ENCODE assay signal across 19 cellular contexts in the genomic region with DNA sequence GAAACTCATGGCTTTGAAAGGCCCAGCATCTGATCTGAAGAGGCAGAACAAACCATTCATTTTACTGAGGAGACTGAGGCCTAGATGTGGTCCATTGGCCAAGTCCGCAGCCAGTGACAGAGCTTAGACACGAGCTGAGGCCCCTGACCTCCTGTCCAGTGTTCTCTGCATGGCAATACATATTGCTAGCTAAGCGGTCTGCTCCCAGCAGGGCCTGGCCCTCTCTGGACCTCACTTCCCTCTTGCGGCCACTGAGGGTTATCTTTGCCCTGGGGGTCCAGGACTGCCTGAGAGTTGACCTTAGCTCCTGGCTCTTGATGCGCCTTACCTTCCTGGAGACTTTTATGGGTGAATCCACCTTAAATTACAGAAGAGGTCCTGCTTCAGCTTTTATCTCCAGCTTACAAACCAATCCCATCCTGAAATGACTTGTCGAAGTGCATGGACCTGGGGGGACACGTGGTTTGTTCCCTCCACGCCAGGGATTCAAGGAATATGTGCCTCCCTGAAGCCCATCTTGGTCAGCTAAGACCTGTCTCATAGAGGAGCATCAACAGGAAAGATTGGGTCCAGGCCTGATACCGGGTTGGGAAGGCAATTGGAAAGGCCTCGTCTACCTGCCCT.
DNase-seq lines count a peak whose midpoint lies in the region; ATAC-seq, FAIRE-seq and TF ChIP-seq lines count a peak whose summit lies in the region.
"Had no signal": no experiment of that assay in that cellular context is flagged by ENCODE, and none has a peak within 500 bp of the region (broad histone marks: within the 10 kb centered on the region; RNA-seq: fewer than 3 reads in every experiment).

No MANE protein-coding gene starts in this region.

- H3K27me3 ChIP-seq in PC-3 (ENCODE audit: low read length) = no peaks in the 10 kb centered on the region
- H3K27me3 ChIP-seq in endothelial cell of umbilical vein (ENCODE audit: control insufficient read depth in 2 of 2, insufficient read depth in 2 of 2, low read length in 2 of 2) = no peaks in the 10 kb centered on the region
- H3K27me3 ChIP-seq: BLaER1 treated with 17β-estradiol and CSF1 and Interleukin-3, amounts not matched to agents 10 nM and 100 nM had no signal

- H3K4me1 ChIP-seq in PC-3 (ENCODE audit: insufficient read depth, low read length) = peaks cover 9% of the 10 kb centered on the region; the same call in 1 of the 2 replicates
- H3K4me1 ChIP-seq in endothelial cell of umbilical vein (ENCODE audit: control insufficient read depth, extremely low read depth, insufficient read depth, low read length) = peaks cover 8% of the 10 kb centered on the region

- ATAC-seq in activated CD8-positive, alpha-beta T cell treated with anti-CD3 and anti-CD28 coated beads, Interleukin-2, amount 10 ng/mL, durations not matched to agents 7 days and 5 days = peak; percentile 11
- no peak for ATAC-seq in activated CD8-positive, alpha-beta T cell treated with anti-CD3 and anti-CD28 coated beads for 36 hours
- peak; percentile 34; the same call in 1 of the 2 replicates for ATAC-seq in PC-3
- ATAC-seq in stimulated activated effector memory CD8-positive, alpha-beta T cell treated with anti-CD3 and anti-CD28 coated beads, Interleukin-12 subunit alpha, Interleukin-12 subunit beta, amount 100 ng/mL, for 72 hours = no peak

- no peak overlapping the region for H3K27ac Mint-ChIP-seq in activated CD8-positive, alpha-beta T cell treated with anti-CD3 and anti-CD28 coated beads, Interleukin-2, amount 10 ng/mL, durations not matched to agents 7 days and 5 days
- H3K27ac Mint-ChIP-seq in activated CD8-positive, alpha-beta T cell treated with anti-CD3 and anti-CD28 coated beads for 36 hours = no peak overlapping the region
- peak overlapping the region; percentile 50 for H3K27ac Mint-ChIP-seq in stimulated activated effector memory CD8-positive, alpha-beta T cell treated with anti-CD3 and anti-CD28 coated beads, Interleukin-12 subunit alpha, Interleukin-12 subunit beta, amount 100 ng/mL, for 72 hours

- intact Hi-C loops in activated CD8-positive, alpha-beta T cell treated with anti-CD3 and anti-CD28 coated beads for 36 hours (cut with micrococcal nuclease) = no loop called here
- intact Hi-C loops in PC-3 (cut with micrococcal nuclease) = loop anchor here (1.0 kb wide), 1 partner anchor 9 kb away; no protein-coding TSS in a partner anchor
- intact Hi-C loops in endothelial cell of umbilical vein (cut with micrococcal nuclease) = no loop called here

- no peaks in the 10 kb centered on the region for H3K9me3 Mint-ChIP-seq in activated CD8-positive, alpha-beta T cell treated with anti-CD3 and anti-CD28 coated beads, Interleukin-2, amount 10 ng/mL, durations not matched to agents 7 days and 5 days (ENCODE audit: insufficient read depth)
- H3K9me3 Mint-ChIP-seq in activated CD8-positive, alpha-beta T cell treated with anti-CD3 and anti-CD28 coated beads for 36 hours = no peaks in the 10 kb centered on the region
- no peaks in the 10 kb centered on the region for H3K9me3 Mint-ChIP-seq in stimulated activated effector memory CD8-positive, alpha-beta T cell treated with anti-CD3 and anti-CD28 coated beads, Interleukin-12 subunit alpha, Interleukin-12 subunit beta, amount 100 ng/mL, for 72 hours

- no peak overlapping the region for H3K4me3 Mint-ChIP-seq in activated CD8-positive, alpha-beta T cell treated with anti-CD3 and anti-CD28 coated beads, Interleukin-2, amount 10 ng/mL, durations not matched to agents 7 days and 5 days
- H3K4me3 Mint-ChIP-seq in activated CD8-positive, alpha-beta T cell treated with anti-CD3 and anti-CD28 coated beads for 36 hours = no peak overlapping the region
- no peak overlapping the region for H3K4me3 Mint-ChIP-seq in stimulated activated effector memory CD8-positive, alpha-beta T cell treated with anti-CD3 and anti-CD28 coated beads, Interleukin-12 subunit alpha, Interleukin-12 subunit beta, amount 100 ng/mL, for 72 hours

- TF ChIP-seq POLR2A in endothelial cell of umbilical vein (IDR thresholded peaks at IDR 0.05; ENCODE audit: low read depth, low read length) = no peak

- H3K9me2 ChIP-seq in PC-3 (replicated peaks; ENCODE audit: low read length) = no peaks in the 10 kb centered on the region

- no peak for FAIRE-seq in endothelial cell of umbilical vein (lab: Jason Lieb, UNC)
- FAIRE-seq: GM12891, GM19239 had no signal

- peaks cover 23% of the 10 kb centered on the region for H3K4me1 Mint-ChIP-seq in activated CD8-positive, alpha-beta T cell treated with anti-CD3 and anti-CD28 coated beads, Interleukin-2, amount 10 ng/mL, durations not matched to agents 7 days and 5 days (ENCODE audit: low read depth)
- H3K4me1 Mint-ChIP-seq in activated CD8-positive, alpha-beta T cell treated with anti-CD3 and anti-CD28 coated beads for 36 hours (ENCODE audit: low read depth) = peaks cover 31% of the 10 kb centered on the region
- peaks cover 43% of the 10 kb centered on the region for H3K4me1 Mint-ChIP-seq in stimulated activated effector memory CD8-positive, alpha-beta T cell treated with anti-CD3 and anti-CD28 coated beads, Interleukin-12 subunit alpha, Interleukin-12 subunit beta, amount 100 ng/mL, for 72 hours

- H3K4me3 ChIP-seq in PC-3 (ENCODE audit: low read length) = no peak overlapping the region
- H3K4me3 ChIP-seq in endothelial cell of umbilical vein (replicated peaks in 1 of 3; ENCODE audit: insufficient read depth in 1 of 3, low read depth in 1 of 3, low read length in 3 of 3) = no peak overlapping the region
- H3K4me3 ChIP-seq: BLaER1 treated with 17β-estradiol and CSF1 and Interleukin-3, amounts not matched to agents 10 nM and 100 nM; PC-9 had no signal

- CTCF ChIA-PET in activated CD8-positive, alpha-beta T cell treated with anti-CD3 and anti-CD28 coated beads, Interleukin-2, amount 10 ng/mL, durations not matched to agents 7 days and 5 days (lab: Charles Lee) = interaction anchor here (1.1 to 1.2 kb wide), 2 partner anchors 12 to 49 kb away, joined by 3 to 4 read pairs; no protein-coding TSS in a partner anchor
- CTCF ChIA-PET in activated CD8-positive, alpha-beta T cell treated with anti-CD3 and anti-CD28 coated beads for 36 hours (lab: Charles Lee) = interaction anchor here (1.0 kb wide), 2 partner anchors 51 to 159 kb away, joined by 3 read pairs; no protein-coding TSS in a partner anchor
- CTCF ChIA-PET in PC-3 (lab: Charles Lee) (interaction anchor here (0.6 kb wide), 1 partner anchor 92 kb away, joined by 4 read pairs; no protein-coding TSS in a partner anchor), endothelial cell of umbilical vein (lab: Charles Lee) (interaction anchor here (0.7 to 1.3 kb wide), 4 partner anchors 51 to 94 kb away, joined by 3 to 6 read pairs (median 4); no protein-coding TSS in a partner anchor)

- peaks cover 13% of the 10 kb centered on the region for H3K36me3 ChIP-seq in PC-3 (ENCODE audit: low read depth, low read length)
- H3K36me3 ChIP-seq in endothelial cell of umbilical vein (ENCODE audit: control insufficient read depth in 2 of 2, extremely low read depth in 1 of 2, insufficient read depth in 2 of 2, low read length in 2 of 2) = peaks cover 0 to 3% of the 10 kb centered on the region in 2 experiments

- no peak overlapping the region for H3K4me2 ChIP-seq in PC-3 (ENCODE audit: low read length)
- no peak overlapping the region for H3K4me2 ChIP-seq in endothelial cell of umbilical vein (ENCODE audit: insufficient read depth, low read length)
- H3K4me2 ChIP-seq: PC-9 had no signal

- POLR2A ChIA-PET in activated CD8-positive, alpha-beta T cell treated with anti-CD3 and anti-CD28 coated beads, Interleukin-2, amount 10 ng/mL, durations not matched to agents 7 days and 5 days (lab: Charles Lee) = interaction anchor here (0.6 kb wide), 1 partner anchor 58 kb away, joined by 3 read pairs; no protein-coding TSS in a partner anchor
- POLR2A ChIA-PET in activated CD8-positive, alpha-beta T cell treated with anti-CD3 and anti-CD28 coated beads for 36 hours (lab: Charles Lee) = interaction anchor here (1.4 kb wide), 1 partner anchor 192 kb away, joined by 3 read pairs; a partner anchor contains a TSS
- POLR2A ChIA-PET in PC-3 (lab: Charles Lee; ENCODE audit: unreplicated experiment) = interaction anchor here (0.7 kb wide), 1 partner anchor 53 kb away, joined by 3 read pairs; no protein-coding TSS in a partner anchor
- POLR2A ChIA-PET in endothelial cell of umbilical vein (lab: Charles Lee) = interaction anchor here (1.0 to 1.2 kb wide), 3 partner anchors 21 to 51 kb away, joined by 3 to 4 read pairs (median 3); no protein-coding TSS in a partner anchor

- no peak overlapping the region for H3K9ac ChIP-seq in PC-3 (ENCODE audit: low read length)
- H3K9ac ChIP-seq in endothelial cell of umbilical vein (replicated peaks; ENCODE audit: extremely low read depth, insufficient read depth, low read length) = no peak overlapping the region
- H3K9ac ChIP-seq: BLaER1 treated with 17β-estradiol and CSF1 and Interleukin-3, amounts not matched to agents 10 nM and 100 nM had no signal

- no peak overlapping the region for H2AFZ ChIP-seq in PC-3 (ENCODE audit: low read length)
- no peak overlapping the region for H2AFZ ChIP-seq in endothelial cell of umbilical vein (ENCODE audit: low read depth, low read length)
- H2AFZ ChIP-seq: PC-9 had no signal

- no peaks in the 10 kb centered on the region for H3K27me3 Mint-ChIP-seq in activated CD8-positive, alpha-beta T cell treated with anti-CD3 and anti-CD28 coated beads, Interleukin-2, amount 10 ng/mL, durations not matched to agents 7 days and 5 days (ENCODE audit: low read depth)
- no peaks in the 10 kb centered on the region for H3K27me3 Mint-ChIP-seq in activated CD8-positive, alpha-beta T cell treated with anti-CD3 and anti-CD28 coated beads for 36 hours

- dilution Hi-C loops in endothelial cell of umbilical vein (cut with MboI; ENCODE audit: extremely low pct_ligation_motif_present, low sequenced_read_pairs) = no loop called here

- H3K9me1 ChIP-seq in endothelial cell of umbilical vein (replicated peaks; ENCODE audit: control insufficient read depth, extremely low read depth, insufficient read depth, low read length) = no peaks in the 10 kb centered on the region

- no peaks in the 10 kb centered on the region for H3K9me3 ChIP-seq in PC-3 (ENCODE audit: low read length)
- no peaks in the 10 kb centered on the region for H3K9me3 ChIP-seq in endothelial cell of umbilical vein (replicated peaks; ENCODE audit: control insufficient read depth, insufficient read depth, low read length)
- H3K9me3 ChIP-seq: BLaER1 treated with 17β-estradiol and CSF1 and Interleukin-3, amounts not matched to agents 10 nM and 100 nM had no signal

- BruUV-seq in PC-3 (replicated peaks; lab: Mats Ljungman, UMichigan) (no TSS peak), endothelial cell of umbilical vein (replicated peaks; lab: Mats Ljungman, UMichigan) (no TSS peak)

- H3K79me2 ChIP-seq in PC-3 (ENCODE audit: low read length) = peaks cover 52% of the 10 kb centered on the region
- peaks cover 33% of the 10 kb centered on the region for H3K79me2 ChIP-seq in endothelial cell of umbilical vein (ENCODE audit: control insufficient read depth, insufficient read depth, low read length)

- H3K27ac ChIP-seq in PC-3 (ENCODE audit: low read length) = no peak overlapping the region
- no peak overlapping the region for H3K27ac ChIP-seq in endothelial cell of umbilical vein (ENCODE audit: insufficient read depth, low read depth, low read length)
- H3K27ac ChIP-seq: PC-9 had no signal

- peaks cover 32% of the 10 kb centered on the region for H3K36me3 Mint-ChIP-seq in activated CD8-positive, alpha-beta T cell treated with anti-CD3 and anti-CD28 coated beads, Interleukin-2, amount 10 ng/mL, durations not matched to agents 7 days and 5 days (ENCODE audit: low read depth)
- H3K36me3 Mint-ChIP-seq in activated CD8-positive, alpha-beta T cell treated with anti-CD3 and anti-CD28 coated beads for 36 hours (ENCODE audit: low read depth) = peaks cover 29% of the 10 kb centered on the region
- peaks cover 51% of the 10 kb centered on the region for H3K36me3 Mint-ChIP-seq in stimulated activated effector memory CD8-positive, alpha-beta T cell treated with anti-CD3 and anti-CD28 coated beads, Interleukin-12 subunit alpha, Interleukin-12 subunit beta, amount 100 ng/mL, for 72 hours

- TF ChIP-seq CTCF in activated CD8-positive, alpha-beta T cell treated with anti-CD3 and anti-CD28 coated beads for 36 hours (IDR thresholded peaks at IDR 0.05) = no peak
- TF ChIP-seq CTCF in PC-3 (conservative IDR thresholded peaks at IDR 0.05; ENCODE audit: low read depth, low read length) (no peak), endothelial cell of umbilical vein (IDR thresholded peaks at IDR 0.05; ENCODE audit: extremely low read depth in 1 of 2, insufficient read depth in 1 of 2, low read depth in 1 of 2, low read length in 2 of 2) (no peak)

- peaks cover 55% of the 10 kb centered on the region for H4K20me1 ChIP-seq in PC-3 (ENCODE audit: low read length)
- no peaks in the 10 kb centered on the region for H4K20me1 ChIP-seq in endothelial cell of umbilical vein (replicated peaks; ENCODE audit: control insufficient read depth, extremely low read depth, insufficient read depth, low read length)

- H3F3A ChIP-seq in PC-3 (ENCODE audit: low read length, unreplicated experiment) = peaks cover 6% of the 10 kb centered on the region

- DNase-seq in activated CD8-positive, alpha-beta T cell treated with anti-CD3 and anti-CD28 coated beads, Interleukin-2, amount 10 ng/mL, durations not matched to agents 7 days and 5 days = no peak
- DNase-seq in activated CD8-positive, alpha-beta T cell treated with anti-CD3 and anti-CD28 coated beads for 36 hours = no peak
- no peak for DNase-seq in PC-3
- no peak for DNase-seq in endothelial cell of umbilical vein (ENCODE audit: low read depth, low spot score)
- DNase-seq in stimulated activated effector memory CD8-positive, alpha-beta T cell treated with anti-CD3 and anti-CD28 coated beads, Interleukin-12 subunit alpha, Interleukin-12 subunit beta, amount 100 ng/mL, for 72 hours (ENCODE audit: low spot score in 2 of 2) = no peak
- DNase-seq in MV-4-11 (lab: John Stamatoyannopoulos, UW) = no peak
- DNase-seq in UCSD-AML1 (lab: John Stamatoyannopoulos, UW; ENCODE audit: unreplicated experiment) = no peak
- DNase-seq in GM19240 (ENCODE audit: insufficient read length, low spot score) = no peak
- DNase-seq: DMS 273 treated with DMSO at 0.1 percent for 48 hours, GF-D8, KG1, NCI-H1436 treated with DMSO at 0.1 percent for 48 hours, NCI-H2081, NCI-H510A treated with DMSO at 0.1 percent for 48 hours, NCI-H82, PC-9 had no signal

Comparison
In these comparisons a context has a peak if more than half of its experiments do, and no peak if none do; other contexts are left out.
1. ATAC-seq: peak in activated CD8-positive, alpha-beta T cell treated with anti-CD3 and anti-CD28 coated beads, Interleukin-2, amount 10 ng/mL, durations not matched to agents 7 days and 5 days (single experiment) and PC-3 (single experiment); none in activated CD8-positive, alpha-beta T cell treated with anti-CD3 and anti-CD28 coated beads for 36 hours (single experiment) and stimulated activated effector memory CD8-positive, alpha-beta T cell treated with anti-CD3 and anti-CD28 coated beads, Interleukin-12 subunit alpha, Interleukin-12 subunit beta, amount 100 ng/mL, for 72 hours (single experiment).